ENCODE assay signal across 3 cellular contexts in genomic region chr3:94210256-94210655, GRCh38.
"Had no signal": no experiment of that assay in that cellular context is flagged by ENCODE, and none has a peak within 500 bp of the region (broad histone marks: within the 10 kb centered on the region; RNA-seq: fewer than 3 reads in every experiment).

No MANE protein-coding gene starts in this region.

- DNase-seq: GDM1, GF-D8 had no signal

- H3K4me3 ChIP-seq: GM12878 had no signal
